In genomic region chr15:89206908-89207331, GRCh38 we compare ENCODE assay signal across 8 cellular contexts. TPM values are rescaled to one million over a fixed set of nuclear protein-coding genes. Genes with fewer than 3 reads are reported as not detected.
DNase-seq lines count a peak whose midpoint lies in the region; ATAC-seq and TF ChIP-seq lines count a peak whose summit lies in the region.

No MANE protein-coding gene starts in this region.

- intact Hi-C loops in head of caudate nucleus (cut with DNase I), result loop anchor here (5.0 to 10.0 kb wide), 2 partner anchors 95 to 128 kb away; partner anchors contain the start of gene POLG

- H3K27ac Mint-ChIP-seq in activated naive CD4-positive, alpha-beta T cell treated with anti-CD3 and anti-CD28 coated beads, Interleukin-2, amount 10 ng/mL, durations not matched to agents 7 days and 5 days, result no peak overlapping the region
- no peak overlapping the region for H3K27ac Mint-ChIP-seq in type B pancreatic cell

- CTCF ChIA-PET in activated naive CD4-positive, alpha-beta T cell treated with anti-CD3 and anti-CD28 coated beads, Interleukin-2, amount 10 ng/mL, durations not matched to agents 7 days and 5 days (lab: Charles Lee), result interaction anchor here (0.6 to 3.0 kb wide), 51 partner anchors 8 to 302 kb away, joined by 3 to 21 read pairs (median 4); partner anchors contain the start of genes FANCI and POLG

- DNase-seq in Caki2 (ENCODE audit: low read depth), result peak; percentile 59
- peak; percentile 47 for DNase-seq in SKM-1 treated with dmso at 0.1 percent for 144 hours (lab: John Stamatoyannopoulos, UW; ENCODE audit: unreplicated experiment)
- DNase-seq in activated naive CD4-positive, alpha-beta T cell treated with anti-CD3 and anti-CD28 coated beads, Interleukin-2, amount 10 ng/mL, durations not matched to agents 7 days and 5 days, result peak; percentile 75
- DNase-seq in head of caudate nucleus, result peak; percentile 77 to 93 (median 84)
- DNase-seq in pons (ENCODE audit: low spot score), result peak; percentile 75
- peak; percentile 85 for DNase-seq in type B pancreatic cell (ENCODE audit: extremely low spot score, unreplicated experiment)

- H3K27me3 Mint-ChIP-seq in activated naive CD4-positive, alpha-beta T cell treated with anti-CD3 and anti-CD28 coated beads, Interleukin-2, amount 10 ng/mL, durations not matched to agents 7 days and 5 days, result peaks cover 20% of the 10 kb centered on the region
- H3K27me3 Mint-ChIP-seq in type B pancreatic cell, result peaks cover 5% of the 10 kb centered on the region

- peak; percentile 76 for ATAC-seq in GM21528 (IDR thresholded peaks at IDR 0.05; ENCODE audit: low FRiP score, unreplicated experiment)

- no peak overlapping the region for H3K4me3 Mint-ChIP-seq in activated naive CD4-positive, alpha-beta T cell treated with anti-CD3 and anti-CD28 coated beads, Interleukin-2, amount 10 ng/mL, durations not matched to agents 7 days and 5 days
- no peak overlapping the region for H3K4me3 Mint-ChIP-seq in type B pancreatic cell

- peak; percentile 99 for TF ChIP-seq CTCF in LNCAP (IDR thresholded peaks at IDR 0.05)
- TF ChIP-seq CTCF in type B pancreatic cell (conservative IDR thresholded peaks at IDR 0.05), result peak; percentile 99

- peaks cover 3% of the 10 kb centered on the region for H3K36me3 Mint-ChIP-seq in activated naive CD4-positive, alpha-beta T cell treated with anti-CD3 and anti-CD28 coated beads, Interleukin-2, amount 10 ng/mL, durations not matched to agents 7 days and 5 days
- H3K36me3 Mint-ChIP-seq in type B pancreatic cell, result no peaks in the 10 kb centered on the region

- no peaks in the 10 kb centered on the region for H3K9me3 Mint-ChIP-seq in activated naive CD4-positive, alpha-beta T cell treated with anti-CD3 and anti-CD28 coated beads, Interleukin-2, amount 10 ng/mL, durations not matched to agents 7 days and 5 days
- H3K9me3 Mint-ChIP-seq in type B pancreatic cell, result no peaks in the 10 kb centered on the region

- H3K4me1 Mint-ChIP-seq in activated naive CD4-positive, alpha-beta T cell treated with anti-CD3 and anti-CD28 coated beads, Interleukin-2, amount 10 ng/mL, durations not matched to agents 7 days and 5 days, result peaks cover 31% of the 10 kb centered on the region
- peaks cover 6% of the 10 kb centered on the region for H3K4me1 Mint-ChIP-seq in type B pancreatic cell (ENCODE audit: unreplicated experiment)

- in situ Hi-C loops in Caki2 (cut with HindIII; ENCODE audit: low pct_unique_long_range_greater_than_20kb, low sequenced_read_pairs), result no loop called here

RNA-seq across cellular contexts. Expression of gene RLBP1, which starts 14.5 kb away (rescaled TPM):
- total RNA-seq in Caki2 (2014; rRNA removed; shearing (Covaris generic); ENCODE audit: low replicate concordance), result not detected in 2 replicates
- not detected in 2 replicates for total RNA-seq in type B pancreatic cell (ENCODE audit: low replicate concordance)

RNA-seq across cellular contexts. Expression of gene FANCI, which starts 36.9 kb away (rescaled TPM):
- total RNA-seq in Caki2 (2014; rRNA removed; shearing (Covaris generic); ENCODE audit: low replicate concordance), result 27.0 and 35.7 TPM in 2 replicates
- total RNA-seq in type B pancreatic cell (ENCODE audit: low replicate concordance), result 31.7 and 66.8 TPM in 2 replicates

Comparison
In these comparisons a context has a peak if more than half of its experiments do, and no peak if none do; other contexts are left out.
1. Peak in every context shown above with its lines: DNase-seq and ATAC-seq.